Comparison of ENCODE assay signal across 9 cellular contexts in the genomic region with DNA sequence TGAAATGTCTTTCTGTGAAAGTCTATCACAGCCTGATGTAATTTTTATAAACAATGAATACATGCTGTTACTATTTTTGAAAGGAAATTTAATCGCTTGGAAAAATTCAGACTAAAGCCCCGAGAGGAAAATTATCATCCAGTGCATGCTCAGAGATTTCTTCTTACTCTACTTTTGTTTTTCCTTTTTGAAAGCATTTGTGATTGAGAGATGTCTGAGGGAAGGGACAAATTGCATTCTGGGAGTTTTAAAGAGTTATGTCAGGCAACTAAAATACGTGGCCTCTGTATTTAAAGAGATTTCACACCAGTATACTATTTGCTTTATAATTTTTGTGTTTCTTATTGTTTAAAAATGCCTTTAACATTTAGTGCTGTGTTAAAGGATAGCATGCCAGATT.
DNase-seq lines count a peak whose midpoint lies in the region; ATAC-seq and TF ChIP-seq lines count a peak whose summit lies in the region.
"Had no signal": no experiment of that assay in that cellular context is flagged by ENCODE, and none has a peak within 500 bp of the region (broad histone marks: within the 10 kb centered on the region; RNA-seq: fewer than 3 reads in every experiment).

No MANE protein-coding gene starts in this region.

- no peaks in the 10 kb centered on the region for H3K36me3 ChIP-seq in endocrine pancreas (ENCODE audit: control insufficient read depth, insufficient read depth, low read length)
- no peaks in the 10 kb centered on the region for H3K36me3 ChIP-seq in parathyroid adenoma (ENCODE audit: control insufficient read depth, insufficient read depth, low read length)

- ATAC-seq in HG03280 (IDR thresholded peaks at IDR 0.05; ENCODE audit: unreplicated experiment) = no peak

- peak overlapping the region; percentile 69 for H3K4me3 ChIP-seq in GM12865 (ENCODE audit: low read depth, low read length)
- peak overlapping the region; percentile 74 for H3K4me3 ChIP-seq in endocrine pancreas (ENCODE audit: control insufficient read depth, insufficient read depth, low read length)
- peak overlapping the region; percentile 59 for H3K4me3 ChIP-seq in parathyroid adenoma (ENCODE audit: low read depth, low read length)

- peak overlapping the region; percentile 90 for H3K27ac ChIP-seq in parathyroid adenoma

- no peak for TF ChIP-seq CTCF in GM12865 (IDR thresholded peaks at IDR 0.05; ENCODE audit: insufficient read depth, low read depth, low read length, missing control alignments)
- no peak for TF ChIP-seq CTCF in parathyroid adenoma (IDR thresholded peaks at IDR 0.05)

- H2AFZ ChIP-seq in parathyroid adenoma = peak overlapping the region; percentile 66

- H3K9ac ChIP-seq in endocrine pancreas (ENCODE audit: control insufficient read depth, insufficient read depth, low read length) = no peak overlapping the region
- no peak overlapping the region for H3K9ac ChIP-seq in parathyroid adenoma

- peaks cover 8% of the 10 kb centered on the region for H3K79me2 ChIP-seq in parathyroid adenoma

- DNase-seq in GM12865 (ENCODE audit: low read depth) (peak; percentile 28), OCI-M1 (lab: John Stamatoyannopoulos, UW) (peak; percentile 57), nucleus accumbens (lab: John Stamatoyannopoulos, UW) (no peak)
- DNase-seq in activated effector memory CD4-positive, alpha-beta T cell treated with anti-CD3 and anti-CD28 coated beads, Interleukin-2, amount 50 U/mL, for 16 hours = no peak
- no peak for DNase-seq in stimulated activated CD4-positive, alpha-beta T cell treated with anti-CD3 and anti-CD28 coated beads, Interleukin-2, amount 100 ng/mL, for 48 hours
- DNase-seq: activated CD4-positive, alpha-beta T cell treated with anti-CD3 and anti-CD28 coated beads for 1 hour had no signal

- peak overlapping the region; percentile 59 for H3K4me2 ChIP-seq in parathyroid adenoma (ENCODE audit: low read length)

- H3K4me1 ChIP-seq in endocrine pancreas (ENCODE audit: control insufficient read depth, insufficient read depth, low read length) (peaks cover 13% of the 10 kb centered on the region), parathyroid adenoma (no peaks in the 10 kb centered on the region)

- H3K9me3 ChIP-seq in endocrine pancreas (ENCODE audit: control insufficient read depth, low read length) (no peaks in the 10 kb centered on the region), parathyroid adenoma (ENCODE audit: control insufficient read depth, low read length) (no peaks in the 10 kb centered on the region)

- H3K27me3 ChIP-seq in endocrine pancreas (ENCODE audit: control insufficient read depth, insufficient read depth, low read length) (no peaks in the 10 kb centered on the region), parathyroid adenoma (ENCODE audit: control insufficient read depth, insufficient read depth, low read length) (no peaks in the 10 kb centered on the region)

Comparison
In these comparisons a context has a peak if more than half of its experiments do, and no peak if none do; other contexts are left out.
1. DNase-seq: peak in GM12865 (single experiment) and OCI-M1 (single experiment); none in nucleus accumbens (0 of 56), activated effector memory CD4-positive, alpha-beta T cell treated with anti-CD3 and anti-CD28 coated beads, Interleukin-2, amount 50 U/mL, for 16 hours (single experiment) and stimulated activated CD4-positive, alpha-beta T cell treated with anti-CD3 and anti-CD28 coated beads, Interleukin-2, amount 100 ng/mL, for 48 hours (0 of 2).
2. Peak in every context shown above with its lines, with median percentiles within 50 percentile points of each other: H3K4me3 ChIP-seq.